Comparison of ENCODE assay signal across 14 cellular contexts in genomic region chr2:20758997-20759396, GRCh38.
DNase-seq lines count a peak whose midpoint lies in the region; ATAC-seq and FAIRE-seq lines count a peak whose summit lies in the region.
"Had no signal": no experiment of that assay in that cellular context is flagged by ENCODE, and none has a peak within 500 bp of the region (broad histone marks: within the 10 kb centered on the region; RNA-seq: fewer than 3 reads in every experiment).

No MANE protein-coding gene starts in this region.

- peaks cover 59% of the 10 kb centered on the region for H3K36me3 Mint-ChIP-seq in stimulated activated memory B cell treated with anti-CD40 and anti-IgM and Interleukin-4, amounts not matched to agents 10 μg/mL and 1 μg/mL and 100 μg/mL, for 72 hours

- ATAC-seq in HG02610 (IDR thresholded peaks at IDR 0.05; ENCODE audit: unreplicated experiment) (peak; percentile 77), HG03159 (IDR thresholded peaks at IDR 0.05; ENCODE audit: unreplicated experiment) (peak; percentile 90)
- ATAC-seq in stimulated activated memory B cell treated with anti-CD40 and anti-IgM and Interleukin-4, amounts not matched to agents 10 μg/mL and 1 μg/mL and 100 μg/mL, for 72 hours: peak; percentile 57
- ATAC-seq: activated CD4-positive, CD25-positive, alpha-beta regulatory T cell treated with anti-CD3 and anti-CD28 coated beads, Interleukin-2, amount 50 U/mL, for 24 hours; GM23338 had no signal

- peaks cover 3% of the 10 kb centered on the region for H3K9me3 Mint-ChIP-seq in stimulated activated memory B cell treated with anti-CD40 and anti-IgM and Interleukin-4, amounts not matched to agents 10 μg/mL and 1 μg/mL and 100 μg/mL, for 72 hours
- H3K9me3 Mint-ChIP-seq: CD4-positive, alpha-beta memory T cell; central memory CD8-positive, alpha-beta T cell; GM23338 had no signal

- H3K4me1 Mint-ChIP-seq in stimulated activated memory B cell treated with anti-CD40 and anti-IgM and Interleukin-4, amounts not matched to agents 10 μg/mL and 1 μg/mL and 100 μg/mL, for 72 hours: peaks cover 47% of the 10 kb centered on the region

- DNase-seq in GM19239 (ENCODE audit: insufficient read length, low spot score): no peak
- no peak for DNase-seq in occipital lobe (lab: John Stamatoyannopoulos, UW)
- no peak for DNase-seq in cortex of kidney (lab: John Stamatoyannopoulos, UW)
- DNase-seq in Ammon's horn (ENCODE audit: low spot score): no peak
- DNase-seq: CD4-positive, alpha-beta memory T cell; kidney; NCI-H1694 treated with DMSO at 0.1 percent for 48 hours; NCI-H524 had no signal

- peak; percentile 67 for FAIRE-seq in GM19239 (lab: Jason Lieb, UNC)
- FAIRE-seq: kidney had no signal

- no peak overlapping the region for H3K4me3 Mint-ChIP-seq in stimulated activated memory B cell treated with anti-CD40 and anti-IgM and Interleukin-4, amounts not matched to agents 10 μg/mL and 1 μg/mL and 100 μg/mL, for 72 hours
- H3K4me3 Mint-ChIP-seq: CD4-positive, alpha-beta memory T cell; central memory CD8-positive, alpha-beta T cell; GM23338 had no signal

- H3K27ac Mint-ChIP-seq in stimulated activated memory B cell treated with anti-CD40 and anti-IgM and Interleukin-4, amounts not matched to agents 10 μg/mL and 1 μg/mL and 100 μg/mL, for 72 hours: peak overlapping the region; percentile 2
- H3K27ac Mint-ChIP-seq: GM23338 had no signal

- no peaks in the 10 kb centered on the region for H3K27me3 Mint-ChIP-seq in stimulated activated memory B cell treated with anti-CD40 and anti-IgM and Interleukin-4, amounts not matched to agents 10 μg/mL and 1 μg/mL and 100 μg/mL, for 72 hours
- H3K27me3 Mint-ChIP-seq: CD4-positive, alpha-beta memory T cell; central memory CD8-positive, alpha-beta T cell had no signal
